ENCODE assay signal across 1 cellular context in the genomic region with DNA sequence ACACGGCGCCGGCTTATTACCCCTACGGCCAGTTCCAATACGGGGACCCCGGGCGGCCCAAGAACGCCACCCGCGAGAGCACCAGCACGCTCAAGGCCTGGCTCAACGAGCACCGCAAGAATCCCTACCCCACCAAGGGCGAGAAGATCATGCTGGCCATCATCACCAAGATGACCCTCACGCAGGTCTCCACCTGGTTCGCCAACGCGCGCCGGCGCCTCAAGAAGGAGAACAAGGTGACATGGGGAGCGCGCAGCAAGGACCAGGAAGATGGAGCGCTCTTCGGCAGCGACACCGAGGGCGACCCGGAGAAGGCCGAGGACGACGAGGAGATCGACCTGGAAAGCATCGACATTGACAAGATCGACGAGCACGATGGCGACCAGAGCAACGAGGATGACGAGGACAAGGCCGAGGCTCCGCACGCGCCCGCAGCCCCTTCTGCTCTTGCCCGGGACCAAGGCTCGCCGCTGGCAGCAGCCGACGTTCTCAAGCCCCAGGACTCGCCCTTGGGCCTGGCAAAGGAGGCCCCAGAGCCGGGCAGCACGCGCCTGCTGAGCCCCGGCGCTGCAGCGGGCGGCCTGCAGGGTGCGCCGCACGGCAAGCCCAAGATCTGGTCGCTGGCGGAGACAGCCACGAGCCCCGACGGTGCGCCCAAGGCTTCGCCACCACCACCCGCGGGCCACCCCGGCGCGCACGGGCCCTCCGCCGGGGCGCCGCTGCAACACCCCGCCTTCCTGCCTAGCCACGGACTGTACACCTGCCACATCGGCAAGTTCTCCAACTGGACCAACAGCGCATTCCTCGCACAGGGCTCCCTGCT.
TF ChIP-seq lines count a peak whose summit lies in the region.

No MANE protein-coding gene starts in this region.

TF ChIP-seq in SK-N-SH, 30 proteins besides CTCF, POLR2A, EP300 and RAD21 (continued from another document):
- no peak for TF ChIP-seq RXRA (IDR thresholded peaks at IDR 0.05; ENCODE audit: borderline replicate concordance, low read depth)
- TF ChIP-seq CHD2 (IDR thresholded peaks at IDR 0.05; ENCODE audit: low read length, partially characterized antibody) = no peak
- no peak for TF ChIP-seq RCOR1 (IDR thresholded peaks at IDR 0.05; ENCODE audit: low read length)
- TF ChIP-seq, protein P1, sequence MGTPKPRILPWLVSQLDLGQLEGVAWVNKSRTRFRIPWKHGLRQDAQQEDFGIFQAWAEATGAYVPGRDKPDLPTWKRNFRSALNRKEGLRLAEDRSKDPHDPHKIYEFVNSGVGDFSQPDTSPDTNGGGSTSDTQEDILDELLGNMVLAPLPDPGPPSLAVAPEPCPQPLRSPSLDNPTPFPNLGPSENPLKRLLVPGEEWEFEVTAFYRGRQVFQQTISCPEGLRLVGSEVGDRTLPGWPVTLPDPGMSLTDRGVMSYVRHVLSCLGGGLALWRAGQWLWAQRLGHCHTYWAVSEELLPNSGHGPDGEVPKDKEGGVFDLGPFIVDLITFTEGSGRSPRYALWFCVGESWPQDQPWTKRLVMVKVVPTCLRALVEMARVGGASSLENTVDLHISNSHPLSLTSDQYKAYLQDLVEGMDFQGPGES (IDR thresholded peaks at IDR 0.05; ENCODE audit: low read depth, low read length) = no peak
